ENCODE assay signal across 25 cellular contexts in the genomic region with DNA sequence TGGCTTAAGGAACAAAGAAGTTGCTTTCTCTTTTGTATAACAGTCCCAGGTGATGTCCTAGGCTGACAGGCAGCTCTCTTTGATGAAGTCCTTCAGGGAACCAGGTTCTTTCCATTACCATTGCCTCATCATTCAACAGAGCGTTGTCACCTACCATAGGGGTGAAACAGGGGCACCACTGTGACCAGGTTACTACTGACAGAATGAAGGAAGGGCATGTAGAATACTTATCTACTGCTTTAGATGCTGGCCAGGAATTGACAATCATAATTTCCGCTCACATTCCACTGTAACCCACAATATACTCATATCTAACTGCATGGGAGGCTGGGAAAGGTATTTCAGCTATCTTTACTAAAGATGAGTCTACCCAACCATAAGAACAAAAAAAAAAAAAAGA.
DNase-seq lines count a peak whose midpoint lies in the region; ATAC-seq lines count a peak whose summit lies in the region.
"Had no signal": no experiment of that assay in that cellular context is flagged by ENCODE, and none has a peak within 500 bp of the region (broad histone marks: within the 10 kb centered on the region; RNA-seq: fewer than 3 reads in every experiment).

No MANE protein-coding gene starts in this region.

- no peak overlapping the region for H3K27ac ChIP-seq in substantia nigra (ENCODE audit: low read depth, low read length, poor library complexity, severe bottlenecking)
- H3K27ac ChIP-seq: BLaER1, HL-60, RWPE1 had no signal

- H3K27ac Mint-ChIP-seq in activated CD4-positive, alpha-beta T cell treated with anti-CD3 and anti-CD28 coated beads, Interleukin-2, amount 10 ng/mL, durations not matched to agents 7 days and 5 days: no peak overlapping the region
- H3K27ac Mint-ChIP-seq in activated naive CD4-positive, alpha-beta T cell treated with anti-CD3 and anti-CD28 coated beads, Interleukin-2, amount 50 U/mL, for 72 hours: peak overlapping the region; percentile 3 to 73
- H3K27ac Mint-ChIP-seq in activated naive CD8-positive, alpha-beta T cell treated with anti-CD3 and anti-CD28 coated beads for 36 hours: peak overlapping the region; percentile 82
- H3K27ac Mint-ChIP-seq: CD4-positive, CD25-positive, alpha-beta regulatory T cell had no signal

- H3K4me3 Mint-ChIP-seq in activated CD4-positive, alpha-beta T cell treated with anti-CD3 and anti-CD28 coated beads, Interleukin-2, amount 10 ng/mL, durations not matched to agents 7 days and 5 days: no peak overlapping the region
- no peak overlapping the region for H3K4me3 Mint-ChIP-seq in activated naive CD8-positive, alpha-beta T cell treated with anti-CD3 and anti-CD28 coated beads for 36 hours
- H3K4me3 Mint-ChIP-seq: CD4-positive, CD25-positive, alpha-beta regulatory T cell had no signal

- H3K27me3 Mint-ChIP-seq in activated CD4-positive, alpha-beta T cell treated with anti-CD3 and anti-CD28 coated beads, Interleukin-2, amount 10 ng/mL, durations not matched to agents 7 days and 5 days: no peaks in the 10 kb centered on the region
- H3K27me3 Mint-ChIP-seq in activated naive CD8-positive, alpha-beta T cell treated with anti-CD3 and anti-CD28 coated beads for 36 hours: peaks cover 4% of the 10 kb centered on the region
- H3K27me3 Mint-ChIP-seq: CD4-positive, CD25-positive, alpha-beta regulatory T cell had no signal

- peaks cover 11% of the 10 kb centered on the region for H3K36me3 Mint-ChIP-seq in activated CD4-positive, alpha-beta T cell treated with anti-CD3 and anti-CD28 coated beads, Interleukin-2, amount 10 ng/mL, durations not matched to agents 7 days and 5 days (ENCODE audit: low read depth)
- peaks cover 16 to 33% of the 10 kb centered on the region in 2 donors for H3K36me3 Mint-ChIP-seq in activated naive CD4-positive, alpha-beta T cell treated with anti-CD3 and anti-CD28 coated beads, Interleukin-2, amount 50 U/mL, for 72 hours
- peaks cover 20% of the 10 kb centered on the region for H3K36me3 Mint-ChIP-seq in activated naive CD8-positive, alpha-beta T cell treated with anti-CD3 and anti-CD28 coated beads for 36 hours

- H3K4me1 Mint-ChIP-seq in activated CD4-positive, alpha-beta T cell treated with anti-CD3 and anti-CD28 coated beads, Interleukin-2, amount 10 ng/mL, durations not matched to agents 7 days and 5 days: peaks cover 13% of the 10 kb centered on the region
- H3K4me1 Mint-ChIP-seq in activated naive CD8-positive, alpha-beta T cell treated with anti-CD3 and anti-CD28 coated beads for 36 hours: peaks cover 41% of the 10 kb centered on the region

- POLR2A ChIA-PET in activated CD4-positive, alpha-beta T cell treated with anti-CD3 and anti-CD28 coated beads, Interleukin-2, amount 10 ng/mL, durations not matched to agents 7 days and 5 days (lab: Charles Lee): no interaction called here

- ATAC-seq in activated naive CD4-positive, alpha-beta T cell treated with anti-CD3 and anti-CD28 coated beads, Interleukin-2, amount 50 U/mL, for 72 hours: peak; percentile 55 to 82
- ATAC-seq in stimulated activated naive CD8-positive, alpha-beta T cell treated with anti-CD3 and anti-CD28 coated beads, Interleukin-15, Interleukin-2, amounts not matched to agents 100 U/mL and 50 U/mL, for 24 hours: peak; percentile 83
- ATAC-seq: Panc1 had no signal

- CTCF ChIA-PET in activated CD4-positive, alpha-beta T cell treated with anti-CD3 and anti-CD28 coated beads, Interleukin-2, amount 10 ng/mL, durations not matched to agents 7 days and 5 days (lab: Charles Lee): no interaction called here

- peak; percentile 15 for DNase-seq in activated CD4-positive, alpha-beta T cell treated with anti-CD3 and anti-CD28 coated beads for 48 hours
- no peak for DNase-seq in activated CD4-positive, alpha-beta T cell treated with anti-CD3 and anti-CD28 coated beads, Interleukin-2, amount 10 ng/mL, durations not matched to agents 7 days and 5 days
- no peak for DNase-seq in activated naive CD4-positive, alpha-beta T cell treated with anti-CD3 and anti-CD28 coated beads, Interleukin-2, amount 50 U/mL, for 72 hours (ENCODE audit: low spot score in 2 of 2)
- no peak for DNase-seq in activated naive CD4-positive, alpha-beta T cell (lab: John Stamatoyannopoulos, UW)
- DNase-seq in activated naive CD8-positive, alpha-beta T cell treated with anti-CD3 and anti-CD28 coated beads for 36 hours: peak; percentile 21
- DNase-seq in stimulated activated naive CD8-positive, alpha-beta T cell treated with anti-CD3 and anti-CD28 coated beads, Interleukin-15, Interleukin-2, amounts not matched to agents 100 U/mL and 50 U/mL, for 24 hours: peak; percentile 26
- DNase-seq in dermis blood vessel endothelial cell (no peak), substantia nigra (lab: John Stamatoyannopoulos, UW) (no peak)
- DNase-seq: CD4-positive, CD25-positive, alpha-beta regulatory T cell; DMS153; DND-41; HCEC 1CT; NCI-H1092; NCI-H1436; NCI-H187; NCI-H2081 treated with DMSO at 0.1 percent for 48 hours; NCI-H2171; NCI-H226; NCI-H510A; NCI-H69; SHP77 had no signal

- peaks cover 24% of the 10 kb centered on the region for H3K9me3 Mint-ChIP-seq in activated CD4-positive, alpha-beta T cell treated with anti-CD3 and anti-CD28 coated beads, Interleukin-2, amount 10 ng/mL, durations not matched to agents 7 days and 5 days
- H3K9me3 Mint-ChIP-seq in activated naive CD4-positive, alpha-beta T cell treated with anti-CD3 and anti-CD28 coated beads, Interleukin-2, amount 50 U/mL, for 72 hours: peaks cover 7 to 19% of the 10 kb centered on the region in 2 donors
- peaks cover 22% of the 10 kb centered on the region for H3K9me3 Mint-ChIP-seq in activated naive CD8-positive, alpha-beta T cell treated with anti-CD3 and anti-CD28 coated beads for 36 hours

Comparison
In these comparisons a context has a peak if more than half of its experiments do, and no peak if none do; other contexts are left out.
1. DNase-seq: peak in activated CD4-positive, alpha-beta T cell treated with anti-CD3 and anti-CD28 coated beads for 48 hours (single experiment), activated naive CD8-positive, alpha-beta T cell treated with anti-CD3 and anti-CD28 coated beads for 36 hours (single experiment) and stimulated activated naive CD8-positive, alpha-beta T cell treated with anti-CD3 and anti-CD28 coated beads, Interleukin-15, Interleukin-2, amounts not matched to agents 100 U/mL and 50 U/mL, for 24 hours (single experiment); none in activated CD4-positive, alpha-beta T cell treated with anti-CD3 and anti-CD28 coated beads, Interleukin-2, amount 10 ng/mL, durations not matched to agents 7 days and 5 days (single experiment), activated naive CD4-positive, alpha-beta T cell treated with anti-CD3 and anti-CD28 coated beads, Interleukin-2, amount 50 U/mL, for 72 hours (0 of 2), activated naive CD4-positive, alpha-beta T cell (0 of 4), dermis blood vessel endothelial cell (single experiment) and substantia nigra (0 of 49).